Comparison of ENCODE assay signal across 12 cellular contexts in genomic region chr11:115226556-115226955, GRCh38.
DNase-seq lines count a peak whose midpoint lies in the region; FAIRE-seq and TF ChIP-seq lines count a peak whose summit lies in the region.
"Had no signal": no experiment of that assay in that cellular context is flagged by ENCODE, and none has a peak within 500 bp of the region (broad histone marks: within the 10 kb centered on the region; RNA-seq: fewer than 3 reads in every experiment).

No MANE protein-coding gene starts in this region.

- peak; percentile 82 for FAIRE-seq in HTR-8/SVneo (lab: Jason Lieb, UNC)
- FAIRE-seq: pancreas had no signal

- TF ChIP-seq CTCF in A673 (conservative IDR thresholded peaks at IDR 0.05; ENCODE audit: low read depth, low read length) (no peak), kidney epithelial cell (IDR thresholded peaks at IDR 0.05; ENCODE audit: insufficient read depth, low read length, poor library complexity, severe bottlenecking) (no peak), sigmoid colon (IDR thresholded peaks at IDR 0.05) (no peak)

- no peak overlapping the region for H3K27ac ChIP-seq in A673 (ENCODE audit: low read depth, low read length, poor library complexity, severe bottlenecking)
- no peak overlapping the region for H3K27ac ChIP-seq in sigmoid colon
- H3K27ac ChIP-seq: pancreas had no signal

- no TSS peak for BruUV-seq in A673 (replicated peaks; lab: Mats Ljungman, UMichigan)

- no peak overlapping the region for H3K4me3 ChIP-seq in A673 (ENCODE audit: low read depth, low read length, poor library complexity, severe bottlenecking)
- H3K4me3 ChIP-seq in kidney epithelial cell (ENCODE audit: low read depth, low read length): no peak overlapping the region
- no peak overlapping the region for H3K4me3 ChIP-seq in sigmoid colon
- H3K4me3 ChIP-seq: pancreas had no signal

- no peaks in the 10 kb centered on the region for H3K27me3 ChIP-seq in A673 (replicated peaks; ENCODE audit: insufficient read depth, low read depth, low read length, poor library complexity)
- H3K27me3 ChIP-seq in kidney epithelial cell (ENCODE audit: control insufficient read depth, insufficient read depth, low read length): no peaks in the 10 kb centered on the region
- no peaks in the 10 kb centered on the region for H3K27me3 ChIP-seq in sigmoid colon
- H3K27me3 ChIP-seq: BE2C, pancreas had no signal

- no peaks in the 10 kb centered on the region for H3K36me3 ChIP-seq in A673 (ENCODE audit: insufficient read depth, low read length, poor library complexity, severe bottlenecking)
- H3K36me3 ChIP-seq in kidney epithelial cell (ENCODE audit: control insufficient read depth, insufficient read depth, low read length): peaks cover 1% of the 10 kb centered on the region
- no peaks in the 10 kb centered on the region for H3K36me3 ChIP-seq in sigmoid colon
- H3K36me3 ChIP-seq: pancreas had no signal

- TF ChIP-seq EP300 in sigmoid colon (IDR thresholded peaks at IDR 0.05): no peak

- POLR2A ChIA-PET in A673 (lab: Charles Lee; ENCODE audit: low non-redundant PET): no interaction called here

- H3K4me1 ChIP-seq in A673 (ENCODE audit: insufficient read depth, low read length, poor library complexity, severe bottlenecking) (no peaks in the 10 kb centered on the region), sigmoid colon (peaks cover 0 to 4% (median 0%) of the 10 kb centered on the region in 4 donors)
- H3K4me1 ChIP-seq: pancreas had no signal

- peak; percentile 33 for DNase-seq in A673 (ENCODE audit: low spot score)
- DNase-seq in HTR-8/SVneo (ENCODE audit: insufficient read length, low spot score): peak; percentile 55
- DNase-seq in T47D (ENCODE audit: low read depth in 1 of 2, low spot score in 1 of 2): peak; percentile 8 to 17
- peak; percentile 91 for DNase-seq in kidney epithelial cell (ENCODE audit: low read depth)
- no peak for DNase-seq in germinal center (ENCODE audit: low spot score)
- no peak for DNase-seq in DMS 273 treated with DMSO at 0.1 percent for 48 hours (lab: John Stamatoyannopoulos, UW)
- DNase-seq in GM19240 (ENCODE audit: insufficient read length, low spot score): no peak
- no peak for DNase-seq in sigmoid colon
- DNase-seq: BE2C; MV-4-11; NK-92 treated with Interleukin-12 subunit alpha and Interleukin-12 subunit beta, amount 100 ng/mL, for 24 hours; pancreas had no signal

- intact Hi-C loops in A673 (cut with micrococcal nuclease; ENCODE audit: unreplicated experiment): no loop called here
- intact Hi-C loops in sigmoid colon (cut with DNase I): no loop called here

- TF ChIP-seq POLR2A in sigmoid colon (IDR thresholded peaks at IDR 0.05): no peak

- CTCF ChIA-PET in A673 (lab: Charles Lee): no interaction called here

- H3K9me3 ChIP-seq in A673 (ENCODE audit: low read depth, low read length, poor library complexity, severe bottlenecking) (no peaks in the 10 kb centered on the region), sigmoid colon (no peaks in the 10 kb centered on the region)
- H3K9me3 ChIP-seq: BE2C, pancreas had no signal

- in situ Hi-C loops in T47D (cut with HindIII; ENCODE audit: low pct_unique_long_range_greater_than_20kb, low sequenced_read_pairs): no loop called here

- WGBS in sigmoid colon, 2 donors: 87 to 91% methylated on average over 2 of the region's 2 CpGs

Comparison
In these comparisons a context has a peak if more than half of its experiments do, and no peak if none do; other contexts are left out.
1. DNase-seq: peak in A673 (single experiment), HTR-8/SVneo (single experiment), T47D (2 of 2) and kidney epithelial cell (single experiment); none in germinal center (single experiment), DMS 273 treated with DMSO at 0.1 percent for 48 hours (single experiment), GM19240 (single experiment) and sigmoid colon (single experiment).